In the genomic region with DNA sequence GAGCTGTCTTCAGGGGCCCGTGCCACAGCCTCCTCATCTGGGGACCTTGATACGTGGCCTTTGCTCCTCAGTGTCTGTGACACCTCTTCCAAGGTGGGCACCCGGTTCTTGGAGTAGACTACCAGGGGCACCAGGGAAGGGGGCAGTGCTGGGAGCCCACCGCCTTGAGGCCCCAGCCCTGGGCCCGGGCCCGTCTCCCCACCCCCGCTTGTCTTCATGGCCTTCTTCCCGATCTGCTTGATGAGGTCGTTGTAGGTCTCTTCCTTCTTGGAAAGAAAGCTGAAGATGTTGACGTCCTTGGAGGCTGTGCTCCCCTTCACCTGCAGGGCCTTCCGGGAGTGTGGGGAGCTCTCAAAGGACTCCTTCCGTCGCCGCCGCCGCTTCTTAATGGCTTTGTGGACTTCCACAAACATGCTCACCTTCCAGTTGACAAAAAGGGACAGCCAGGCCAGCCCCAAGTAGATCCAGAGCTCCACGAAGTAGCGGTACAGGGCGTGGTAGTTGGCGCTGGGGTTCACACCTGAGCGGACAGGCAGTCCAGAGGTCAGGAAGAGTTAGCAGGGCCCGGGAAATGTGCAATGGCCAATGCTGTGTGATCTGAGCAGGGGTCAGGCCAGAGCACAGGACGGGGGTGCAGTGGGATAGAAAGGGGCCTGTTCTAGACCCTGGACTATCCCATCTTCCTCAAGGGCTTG, we compare ENCODE assay signal across 28 cellular contexts.
"Had no signal": no experiment of that assay in that cellular context is flagged by ENCODE, and none has a peak within 500 bp of the region (broad histone marks: within the 10 kb centered on the region; RNA-seq: fewer than 3 reads in every experiment).

No MANE protein-coding gene starts in this region.

- ATAC-seq: activated naive CD4-positive, alpha-beta T cell treated with anti-CD3 and anti-CD28 coated beads, Interleukin-2, amount 50 U/mL, for 72 hours; activated naive CD8-positive, alpha-beta T cell treated with anti-CD3 and anti-CD28 coated beads, Interleukin-2, amount 50 U/mL, for 24 hours; activated T-cell treated with anti-CD3 and anti-CD28 coated beads, Interleukin-2, amount 50 U/mL, for 4 hours; body of pancreas; PC-3 had no signal

- FAIRE-seq: bronchial epithelial cell, TTC549 had no signal

- H3K27ac ChIP-seq: ascending aorta had no signal

- H3K4me1 ChIP-seq: ascending aorta had no signal

- H3K4me3 ChIP-seq: ascending aorta, body of pancreas, MG63 had no signal

- H3K9me3 ChIP-seq: ascending aorta, body of pancreas, MG63 had no signal

- H3K27me3 ChIP-seq: ascending aorta, body of pancreas, MG63 had no signal

- H3K36me3 ChIP-seq: ascending aorta, MG63 had no signal

- DNase-seq: activated CD4-positive, alpha-beta memory T cell treated with anti-CD3 and anti-CD28 coated beads for 36 hours; activated CD4-positive, alpha-beta T cell treated with anti-CD3 and anti-CD28 coated beads, Interleukin-2, amount 10 ng/mL, durations not matched to agents 7 days and 5 days; activated CD4-positive, CD25-positive, alpha-beta regulatory T cell; activated CD8-positive, alpha-beta memory T cell treated with anti-CD3 and anti-CD28 coated beads for 24 hours; activated effector memory CD4-positive, alpha-beta T cell treated with anti-CD3 and anti-CD28 coated beads, Interleukin-2, amount 50 U/mL, for 16 hours; activated naive CD4-positive, alpha-beta T cell treated with Interleukin-2 at 50 U/mL for 16 hours; activated naive CD8-positive, alpha-beta T cell treated with anti-CD3 and anti-CD28 coated beads, Interleukin-2, amount 50 U/mL, for 24 hours; activated T-cell treated with anti-CD3 and anti-CD28 coated beads, Interleukin-2, amount 50 U/mL, for 4 hours; amniotic stem cell; body of pancreas; central memory CD4-positive, alpha-beta T cell; MG63; MV-4-11; NCI-H1092 treated with DMSO at 0.1 percent for 48 hours; NCI-H1436; NCI-H1694 treated with DMSO at 0.1 percent for 48 hours; NCI-H2029 treated with DMSO at 0.1 percent for 48 hours; NCI-H345; NCI-H510A; NCI-H526 treated with DMSO at 0.1 percent for 48 hours; PC-3; SHP77 treated with DMSO at 0.1 percent for 48 hours; T-helper 2 cell; T1000 had no signal
